Comparison of ENCODE assay signal across 14 cellular contexts in the genomic region with DNA sequence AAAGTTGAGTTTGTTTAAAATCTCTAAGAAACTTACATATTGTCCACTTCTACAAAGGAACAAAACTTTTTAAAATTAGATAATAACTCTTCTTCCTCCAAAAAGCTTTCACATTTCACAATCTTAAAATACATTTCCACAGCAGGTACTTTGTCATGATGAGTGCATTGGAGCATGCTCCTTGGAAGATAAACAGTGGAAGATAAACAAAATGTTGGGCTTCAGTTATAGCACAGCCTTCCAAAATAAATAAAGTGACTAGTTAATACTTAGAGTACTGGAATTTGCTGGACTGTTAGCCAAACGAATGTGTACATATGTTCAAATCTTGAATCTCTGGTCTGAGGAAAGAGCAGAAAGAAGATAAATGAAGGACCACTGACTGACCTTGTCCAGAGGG. TPM values are rescaled to one million over a fixed set of nuclear protein-coding genes. Genes with fewer than 3 reads are reported as not detected.
A peak's percentile ranks its signal among the peaks of the same experiment; 100 is the strongest.
DNase-seq lines count a peak whose midpoint lies in the region; ATAC-seq, FAIRE-seq and TF ChIP-seq lines count a peak whose summit lies in the region.
"Had no signal": no experiment of that assay in that cellular context is flagged by ENCODE, and none has a peak within 500 bp of the region (broad histone marks: within the 10 kb centered on the region; RNA-seq: fewer than 3 reads in every experiment).

No MANE protein-coding gene starts in this region.

- H3K79me1 ChIP-seq in neuronal stem cell (ENCODE audit: low read depth, low read length) = no peaks in the 10 kb centered on the region

- intact Hi-C loops in Panc1 (cut with micrococcal nuclease; ENCODE audit: unreplicated experiment) = loop anchor here (5.0 kb wide), 1 partner anchor 56 kb away; a partner anchor contains a TSS

- H3K4ac ChIP-seq in neuronal stem cell (ENCODE audit: low read length) = no peak overlapping the region

- in situ Hi-C loops in Panc1 (cut with HindIII; ENCODE audit: low pct_unique_long_range_greater_than_20kb, low sequenced_read_pairs) = no loop called here

- H3K27ac Mint-ChIP-seq in nephron progenitor cell = no peak overlapping the region
- H3K27ac Mint-ChIP-seq: activated T-helper 1 cell treated with anti-CD3 and anti-CD28 coated beads, Interleukin-12 subunit alpha, Interleukin-12 subunit beta, Interleukin-2, Interleukin-4 antibody, amounts not matched to agents 30 ng/mL and 10 ng/mL and 1 ng/mL, durations not matched to agents 14 hours and 24 hours and 36 hours; CD4-positive, alpha-beta memory T cell had no signal

- H3K36me3 ChIP-seq in BJ (ENCODE audit: control insufficient read depth, insufficient read depth, low read length) (no peaks in the 10 kb centered on the region), Panc1 (ENCODE audit: control insufficient read depth, insufficient read depth, low read length) (no peaks in the 10 kb centered on the region), neuronal stem cell (replicated peaks in 1 of 2; ENCODE audit: control insufficient read depth in 2 of 2, insufficient read depth in 2 of 2, low read length in 2 of 2) (no peaks in the 10 kb centered on the region)

- H3K18ac ChIP-seq in neuronal stem cell (ENCODE audit: low read length) = no peak overlapping the region

- H2AK5ac ChIP-seq in neuronal stem cell (ENCODE audit: low read depth, low read length) = no peak overlapping the region

- H2BK15ac ChIP-seq in neuronal stem cell (ENCODE audit: low read length) = no peak overlapping the region

- H3K14ac ChIP-seq in neuronal stem cell (ENCODE audit: low read length) = no peak overlapping the region

- H3K4me3 Mint-ChIP-seq in nephron progenitor cell = no peak overlapping the region
- H3K4me3 Mint-ChIP-seq: activated T-helper 1 cell treated with anti-CD3 and anti-CD28 coated beads, Interleukin-12 subunit alpha, Interleukin-12 subunit beta, Interleukin-2, Interleukin-4 antibody, amounts not matched to agents 30 ng/mL and 10 ng/mL and 1 ng/mL, durations not matched to agents 14 hours and 24 hours and 36 hours; CD4-positive, alpha-beta memory T cell had no signal

- no CpG with 5 or more reads among the region's 1 CpG for WGBS in neuronal stem cell (ENCODE audit: extremely low coverage in 2 of 2, insufficient read length in 2 of 2, insufficient replicate concordance in 1 of 2), 2 donors

- POLR2A ChIA-PET in BJ (lab: Charles Lee) = no interaction called here
- POLR2A ChIA-PET in Panc1 (lab: Charles Lee) = no interaction called here

- no TSS peak for BruUV-seq in Panc1 (replicated peaks; lab: Mats Ljungman, UMichigan)

- peaks cover 41% of the 10 kb centered on the region for H3K4me1 ChIP-seq in Panc1 (ENCODE audit: control insufficient read depth, insufficient read depth, low read length)
- peaks cover 2 to 4% of the 10 kb centered on the region in 2 donors for H3K4me1 ChIP-seq in neuronal stem cell (ENCODE audit: control insufficient read depth in 2 of 2, insufficient read depth in 1 of 2, low read depth in 1 of 2, low read length in 2 of 2)
- H3K4me1 ChIP-seq: parathyroid adenoma had no signal

- no peak overlapping the region for H3K4me2 ChIP-seq in neuronal stem cell (ENCODE audit: insufficient read depth, low read length, poor library complexity, severe bottlenecking)
- H3K4me2 ChIP-seq: KMS-11 had no signal

- no peaks in the 10 kb centered on the region for H3K36me3 Mint-ChIP-seq in nephron progenitor cell (ENCODE audit: low read depth)
- H3K36me3 Mint-ChIP-seq: CD4-positive, alpha-beta memory T cell had no signal

- H3K9ac ChIP-seq in neuronal stem cell (ENCODE audit: low read depth, low read length, poor library complexity) = peak overlapping the region; percentile 16
- H3K9ac ChIP-seq: KMS-11, parathyroid adenoma had no signal

- no peak overlapping the region for H2BK120ac ChIP-seq in neuronal stem cell (ENCODE audit: low read depth, low read length)

- no peak for TF ChIP-seq CTCF in BJ (IDR thresholded peaks at IDR 0.05; ENCODE audit: insufficient read depth, low read depth, low read length)
- TF ChIP-seq CTCF in Panc1 (IDR thresholded peaks at IDR 0.05) = no peak
- TF ChIP-seq CTCF in fibroblast of pulmonary artery (IDR thresholded peaks at IDR 0.05; ENCODE audit: low read length, missing control alignments) = no peak
- no peak for TF ChIP-seq CTCF in nephron progenitor cell (IDR thresholded peaks at IDR 0.05)
- TF ChIP-seq CTCF in D721Med (IDR thresholded peaks at IDR 0.05; ENCODE audit: insufficient read depth, missing control alignments) = no peak

- H3K23ac ChIP-seq in neuronal stem cell (ENCODE audit: low read depth, low read length, poor library complexity) = no peak overlapping the region

- no peak overlapping the region for H2AFZ ChIP-seq in neuronal stem cell (ENCODE audit: low read length)
- H2AFZ ChIP-seq: parathyroid adenoma had no signal

- DNase-seq in BJ (ENCODE audit: low read depth) (peak; percentile 55), Panc1 (ENCODE audit: low read depth, low spot score) (no peak), fibroblast of pulmonary artery (ENCODE audit: low read depth) (peak; percentile 41), neuronal stem cell (ENCODE audit: low spot score) (no peak), NAMALWA (ENCODE audit: low spot score) (no peak), nephron progenitor cell (no peak), NCI-H1048 (lab: John Stamatoyannopoulos, UW) (no peak), D721Med (ENCODE audit: insufficient read length, low spot score) (no peak)
- DNase-seq: activated CD4-positive, alpha-beta T cell treated with anti-CD3 and anti-CD28 coated beads for 4 hours; CD4-positive, alpha-beta memory T cell; NCI-H2081 had no signal

- peak overlapping the region; percentile 97 for H3K27ac ChIP-seq in Panc1 (ENCODE audit: low read length)
- H3K27ac ChIP-seq in neuronal stem cell (replicated peaks; ENCODE audit: low read length) = no peak overlapping the region
- H3K27ac ChIP-seq: KMS-11, parathyroid adenoma had no signal

- H3K9me3 Mint-ChIP-seq in nephron progenitor cell = peaks cover 4% of the 10 kb centered on the region
- H3K9me3 Mint-ChIP-seq: activated T-helper 1 cell treated with anti-CD3 and anti-CD28 coated beads, Interleukin-12 subunit alpha, Interleukin-12 subunit beta, Interleukin-2, Interleukin-4 antibody, amounts not matched to agents 30 ng/mL and 10 ng/mL and 1 ng/mL, durations not matched to agents 14 hours and 24 hours and 36 hours; CD4-positive, alpha-beta memory T cell had no signal

- H2BK5ac ChIP-seq in neuronal stem cell (ENCODE audit: low read length) = no peak overlapping the region

- CTCF ChIA-PET in BJ (lab: Yijun Ruan, JAX) (interaction anchor here (0.9 to 1.5 kb wide), 5 partner anchors 10 to 56 kb away, joined by 3 to 5 read pairs (median 4); a partner anchor contains a TSS), Panc1 (lab: Charles Lee) (no interaction called here)

- peak; percentile 83 for ATAC-seq in Panc1

- no peaks in the 10 kb centered on the region for H3K9me3 ChIP-seq in Panc1 (ENCODE audit: control insufficient read depth, insufficient read depth, low read depth, low read length)
- H3K9me3 ChIP-seq in neuronal stem cell (replicated peaks in 1 of 2; ENCODE audit: control insufficient read depth in 2 of 2, insufficient read depth in 1 of 2, low read depth in 1 of 2, low read length in 2 of 2) = no peaks in the 10 kb centered on the region

- peaks cover 6% of the 10 kb centered on the region for H3K4me1 Mint-ChIP-seq in nephron progenitor cell
- H3K4me1 Mint-ChIP-seq: CD4-positive, alpha-beta memory T cell had no signal

- H3K27me3 Mint-ChIP-seq in nephron progenitor cell (ENCODE audit: low read depth, poor library complexity) = no peaks in the 10 kb centered on the region

- H3K4me3 ChIP-seq in BJ (ENCODE audit: low read depth, low read length) (no peak overlapping the region), Panc1 (ENCODE audit: low read depth in 2 of 2, low read length in 2 of 2) (no peak overlapping the region), fibroblast of pulmonary artery (replicated peaks; ENCODE audit: low read depth, low read length) (no peak overlapping the region), neuronal stem cell (ENCODE audit: low read length in 2 of 2) (no peak overlapping the region)

- no peak for FAIRE-seq in D721Med (lab: Jason Lieb, UNC)

- no peak overlapping the region for H4K8ac ChIP-seq in neuronal stem cell (ENCODE audit: low read depth, low read length)

- H3K27me3 ChIP-seq in BJ (ENCODE audit: control insufficient read depth, insufficient read depth, low read length) (no peaks in the 10 kb centered on the region), Panc1 (ENCODE audit: control insufficient read depth, insufficient read depth, low read length) (no peaks in the 10 kb centered on the region), neuronal stem cell (ENCODE audit: control insufficient read depth in 3 of 3, insufficient read depth in 3 of 3, low read depth in 1 of 3, low read length in 3 of 3) (no peaks in the 10 kb centered on the region)

- H2BK12ac ChIP-seq in neuronal stem cell (ENCODE audit: low read length) = no peak overlapping the region

- no peak overlapping the region for H4K91ac ChIP-seq in neuronal stem cell (ENCODE audit: low read depth, low read length, poor library complexity)

RNA-seq across cellular contexts. Expression of a gene that starts 54.9 kb away (rescaled TPM):
- polyA plus RNA-seq in BJ (2011; rRNA removed) = 69.0 and 82.6 TPM in 2 replicates
- polyA minus RNA-seq in BJ (2011; rRNA and poly(A)+ RNA removed) = 142 and 147 TPM in 2 replicates
- total RNA-seq in Panc1 (2021; ENCODE audit: unreplicated experiment) = 114 TPM
- 40.8 TPM for polyA plus RNA-seq in Panc1 (2012; ENCODE audit: insufficient read length)
- polyA plus RNA-seq in neuronal stem cell (2013, experiment 1 of 2) = 2.4 TPM
- 2.8 TPM for polyA plus RNA-seq in neuronal stem cell (2013, experiment 2 of 2)

Comparison
In these comparisons a context has a peak if more than half of its experiments do, and no peak if none do; other contexts are left out.
1. DNase-seq: peak in BJ (single experiment) and fibroblast of pulmonary artery (single experiment); none in Panc1 (single experiment), neuronal stem cell (single experiment), NAMALWA (single experiment), nephron progenitor cell (single experiment), NCI-H1048 (single experiment) and D721Med (single experiment).